13 cellular contexts compared by ENCODE assay signal in genomic region chr6:35490821-35491557, GRCh38. TPM values are rescaled to one million over a fixed set of nuclear protein-coding genes. Genes with fewer than 3 reads are reported as not detected.
DNase-seq lines count a peak whose midpoint lies in the region; ATAC-seq and TF ChIP-seq lines count a peak whose summit lies in the region.
"Had no signal": no experiment of that assay in that cellular context is flagged by ENCODE, and none has a peak within 500 bp of the region (broad histone marks: within the 10 kb centered on the region; RNA-seq: fewer than 3 reads in every experiment).

No MANE protein-coding gene starts in this region.

- H3K27me3 ChIP-seq in mucosa of stomach (ENCODE audit: control insufficient read depth, insufficient read depth, low read length) = no peaks in the 10 kb centered on the region
- no peaks in the 10 kb centered on the region for H3K27me3 ChIP-seq in thoracic aorta (replicated peaks; ENCODE audit: insufficient read depth)

- H3K4me1 Mint-ChIP-seq in HFFc6 (ENCODE audit: low read depth) (peaks cover 75% of the 10 kb centered on the region), chondrocyte (ENCODE audit: low read depth) (peaks cover 80% of the 10 kb centered on the region)

- H3K27ac ChIP-seq in thoracic aorta (peak overlapping the region; percentile 96 to 99), OCI-LY7 (ENCODE audit: low read depth, low read length, poor library complexity, severe bottlenecking) (no peak overlapping the region)

- no TSS peak for BruUV-seq in OCI-LY7 (replicated peaks; lab: Mats Ljungman, UMichigan)

- no peak for ATAC-seq in thoracic aorta (ENCODE audit: insufficient number of reproducible peaks, low FRiP score, low read depth)
- no peak for ATAC-seq in stimulated activated naive CD8-positive, alpha-beta T cell treated with anti-CD3 and anti-CD28 coated beads, Interleukin-15, Interleukin-2, amounts not matched to agents 100 U/mL and 50 U/mL, for 24 hours
- ATAC-seq in GM18907 (IDR thresholded peaks at IDR 0.05; ENCODE audit: unreplicated experiment) = no peak

- H3K36me3 ChIP-seq in mucosa of stomach (ENCODE audit: control insufficient read depth, insufficient read depth, low read length) (no peaks in the 10 kb centered on the region), thoracic aorta (peaks cover 2% of the 10 kb centered on the region), OCI-LY7 (ENCODE audit: insufficient read depth, low read length) (no peaks in the 10 kb centered on the region)

- H3K36me3 Mint-ChIP-seq in HFFc6 (ENCODE audit: low read depth) (no peaks in the 10 kb centered on the region; the same call in 1 of the 2 replicates), chondrocyte (ENCODE audit: low read depth) (no peaks in the 10 kb centered on the region)
- H3K36me3 Mint-ChIP-seq: memory B cell had no signal

- no peaks in the 10 kb centered on the region for H3K9me3 ChIP-seq in mucosa of stomach (ENCODE audit: control insufficient read depth, low read length)
- no peaks in the 10 kb centered on the region for H3K9me3 ChIP-seq in thoracic aorta
- H3K9me3 ChIP-seq in OCI-LY7 (ENCODE audit: low read length) = no peaks in the 10 kb centered on the region

- CTCF ChIA-PET in OCI-LY7 (lab: Charles Lee; ENCODE audit: unreplicated experiment) = no interaction called here

- intact Hi-C loops in OCI-LY7 (cut with micrococcal nuclease; ENCODE audit: unreplicated experiment) = no loop called here

- no peak overlapping the region for H2AFZ ChIP-seq in OCI-LY7 (ENCODE audit: low read length)

- H3K4me3 Mint-ChIP-seq in HFFc6 = peak overlapping the region; percentile 67
- peak overlapping the region; percentile 52 for H3K4me3 Mint-ChIP-seq in chondrocyte (ENCODE audit: unreplicated experiment)
- H3K4me3 Mint-ChIP-seq: memory B cell had no signal

- H4K20me1 ChIP-seq in OCI-LY7 (ENCODE audit: insufficient read depth, low read length) = no peaks in the 10 kb centered on the region

- TF ChIP-seq CTCF in HFFc6 (IDR thresholded peaks at IDR 0.05) (no peak), chondrocyte (IDR thresholded peaks at IDR 0.05) (no peak), thoracic aorta (IDR thresholded peaks at IDR 0.05) (no peak), OCI-LY7 (conservative IDR thresholded peaks at IDR 0.05; ENCODE audit: low read length) (no peak)

- H3K27me3 Mint-ChIP-seq in HFFc6 (ENCODE audit: insufficient read depth) (no peaks in the 10 kb centered on the region; the same call in 1 of the 2 replicates), chondrocyte (ENCODE audit: low read depth) (no peaks in the 10 kb centered on the region)

- peaks cover 78% of the 10 kb centered on the region for H3K4me1 ChIP-seq in mucosa of stomach (ENCODE audit: control insufficient read depth, insufficient read depth, low read length)
- peaks cover 74 to 97% of the 10 kb centered on the region in 2 donors for H3K4me1 ChIP-seq in thoracic aorta (ENCODE audit: control insufficient read depth in 1 of 2, low read depth in 2 of 2)
- H3K4me1 ChIP-seq in OCI-LY7 (ENCODE audit: insufficient read depth, low read length, poor library complexity, severe bottlenecking) = peaks cover 6% of the 10 kb centered on the region

- H3K4me2 ChIP-seq in OCI-LY7 (ENCODE audit: low read length) = no peak overlapping the region

- POLR2A ChIA-PET in OCI-LY7 (lab: Charles Lee) = no interaction called here

- no peaks in the 10 kb centered on the region for H3K9me2 ChIP-seq in OCI-LY7 (ENCODE audit: insufficient read depth, low read length)

- H3K9me3 Mint-ChIP-seq in HFFc6 = no peaks in the 10 kb centered on the region
- no peaks in the 10 kb centered on the region for H3K9me3 Mint-ChIP-seq in chondrocyte (ENCODE audit: low read depth)
- H3K9me3 Mint-ChIP-seq: memory B cell had no signal

- DNase-seq in HFFc6 (no peak), chondrocyte (ENCODE audit: low spot score) (no peak), thoracic aorta (ENCODE audit: low spot score) (no peak), OCI-LY7 (ENCODE audit: low spot score) (no peak), Kasumi-1 (lab: John Stamatoyannopoulos, UW) (no peak)
- no peak for DNase-seq in stimulated activated naive CD8-positive, alpha-beta T cell treated with anti-CD3 and anti-CD28 coated beads, Interleukin-15, Interleukin-2, amounts not matched to agents 100 U/mL and 50 U/mL, for 24 hours
- DNase-seq: activated T-cell treated with anti-CD3 and anti-CD28 coated beads, Interleukin-2, amount 50 U/mL, for 48 hours; stimulated activated naive CD4-positive, alpha-beta T cell treated with Interleukin-2 at 50 U/mL for 16 hours had no signal

- no peaks in the 10 kb centered on the region for H3K79me2 ChIP-seq in OCI-LY7 (ENCODE audit: insufficient read depth, low read depth, low read length)

- peak overlapping the region; percentile 34 for H3K9ac ChIP-seq in mucosa of stomach (ENCODE audit: low read length)

- peak overlapping the region; percentile 87 for H3K27ac Mint-ChIP-seq in HFFc6
- H3K27ac Mint-ChIP-seq in chondrocyte (ENCODE audit: unreplicated experiment) = peak overlapping the region; percentile 91
- H3K27ac Mint-ChIP-seq: memory B cell had no signal

- H3K4me3 ChIP-seq in mucosa of stomach (ENCODE audit: low read length) (no peak overlapping the region), thoracic aorta (peak overlapping the region; percentile 68), OCI-LY7 (ENCODE audit: low read depth, low read length, poor library complexity, severe bottlenecking) (no peak overlapping the region)

RNA-seq across cellular contexts. Expression of gene TEAD3, which starts 5.9 kb away (rescaled TPM):
- 10 to 100 TPM; 34.2 to 39.5 (median 36.5) TPM for total RNA-seq in HFFc6 (2021; fragmentation: NEBNext Ultra II Directional; extraction: Animal tissue kit (Norgen Biotek cat#: 25700))
- total RNA-seq in chondrocyte (35.1 to 57.1 TPM (median 56.8 TPM) in 3 replicates), thoracic aorta (10 to 100 TPM; 50.8 to 68.3 TPM), OCI-LY7 (2022) (not detected in 2 replicates)
- not detected in 2 replicates for total RNA-seq in OCI-LY7 (2014; rRNA removed; shearing (Covaris generic))

RNA-seq across cellular contexts. Expression of gene TULP1, which starts 21.7 kb away (rescaled TPM):
- total RNA-seq in HFFc6 (2021; fragmentation: NEBNext Ultra II Directional; extraction: Animal tissue kit (Norgen Biotek cat#: 25700)) = not detected
- total RNA-seq in chondrocyte (not detected in 3 replicates), thoracic aorta (not detected), OCI-LY7 (2022) (not detected in 2 replicates)
- total RNA-seq in OCI-LY7 (2014; rRNA removed; shearing (Covaris generic)) = not detected in 2 replicates
- total RNA-seq: fibroblast of villous mesenchyme, RPMI7951 had no signal

RNA-seq across cellular contexts. Expression of gene RPL10A, which starts 22.8 kb away (rescaled TPM):
- 1,000 to 10,000 TPM; 1,220 to 1,355 (median 1,285) TPM for total RNA-seq in HFFc6 (2021; fragmentation: NEBNext Ultra II Directional; extraction: Animal tissue kit (Norgen Biotek cat#: 25700))
- 844 to 899 TPM (median 848 TPM) in 3 replicates for total RNA-seq in chondrocyte
- total RNA-seq in thoracic aorta = 100 to 1,000 TPM; 585 to 636 TPM
- 2,473 and 2,643 TPM in 2 replicates for total RNA-seq in OCI-LY7 (2014; rRNA removed; shearing (Covaris generic))
- total RNA-seq in OCI-LY7 (2022) = 1,541 and 1,581 TPM in 2 replicates

RNA-seq across cellular contexts. Expression of gene FANCE, which starts 38.9 kb away (rescaled TPM):
- 10 to 100 TPM in 1 of 6 experiments, 1 to 10 TPM in 5; 7.2 to 10.7 (median 9.2) TPM for total RNA-seq in HFFc6 (2021; fragmentation: NEBNext Ultra II Directional; extraction: Animal tissue kit (Norgen Biotek cat#: 25700))
- total RNA-seq in chondrocyte (5.6 to 7.4 TPM (median 6.8 TPM) in 3 replicates), thoracic aorta (1 to 10 TPM; 3.1 to 6.2 TPM), OCI-LY7 (2022) (17.4 and 19.9 TPM in 2 replicates)
- total RNA-seq in OCI-LY7 (2014; rRNA removed; shearing (Covaris generic)) = 12.4 and 14.4 TPM in 2 replicates

Comparison
In these comparisons a context has a peak if more than half of its experiments do, and no peak if none do; other contexts are left out.
1. RNA of gene TEAD3, which starts 5.9 kb away (total RNA-seq): 50.8 to 68.3 TPM in thoracic aorta, 35.1 to 57.1 TPM in chondrocyte and 34.2 to 39.5 TPM in HFFc6; not detected in OCI-LY7; every median in the first group is over 10 times any median in the second.